Comparison of ENCODE assay signal across 8 cellular contexts in genomic region chr16:75647492-75648264, GRCh38. TPM values are rescaled to one million over a fixed set of nuclear protein-coding genes. Genes with fewer than 3 reads are reported as not detected.
DNase-seq lines count a peak whose midpoint lies in the region; ATAC-seq and TF ChIP-seq lines count a peak whose summit lies in the region.

TSS of gene KARS1 (minus strand) at chr16:75647665. CDS start at chr16:75647639, 26 bp downstream.
TSS of gene TERF2IP (plus strand) at chr16:75647773. CDS start at chr16:75647883, 110 bp downstream.

- H3K9me2 ChIP-seq in DOHH2 (replicated peaks; ENCODE audit: control insufficient read depth, low read length) (no peaks in the 10 kb centered on the region), GM23338 (ENCODE audit: insufficient read depth) (no peaks in the 10 kb centered on the region)

- peaks cover 27% of the 10 kb centered on the region for H3K36me3 Mint-ChIP-seq in GM23338 (ENCODE audit: low read depth)
- H3K36me3 Mint-ChIP-seq in activated T-helper 2 cell treated with anti-CD3 and anti-CD28 coated beads, Interferon-gamma antibody, Interleukin-2, Interleukin-4, amounts not matched to agents 10 μg/mL and 5 μg/mL and 100 μg/mL, durations not matched to agents 14 hours and 24 hours and 36 hours (ENCODE audit: low read depth), result peaks cover 65% of the 10 kb centered on the region
- peaks cover 7% of the 10 kb centered on the region for H3K36me3 Mint-ChIP-seq in natural killer cell

- H3K9me3 ChIP-seq in DOHH2 (ENCODE audit: control insufficient read depth, insufficient read depth, low read length), result no peaks in the 10 kb centered on the region

- peaks cover 27% of the 10 kb centered on the region for H3K4me1 Mint-ChIP-seq in GM23338
- peaks cover 48% of the 10 kb centered on the region for H3K4me1 Mint-ChIP-seq in activated T-helper 2 cell treated with anti-CD3 and anti-CD28 coated beads, Interferon-gamma antibody, Interleukin-2, Interleukin-4, amounts not matched to agents 10 μg/mL and 5 μg/mL and 100 μg/mL, durations not matched to agents 14 hours and 24 hours and 36 hours (ENCODE audit: low read depth)
- H3K4me1 Mint-ChIP-seq in natural killer cell, result peaks cover 58 to 60% of the 10 kb centered on the region in 2 donors

- H2AFZ ChIP-seq in GM23338, result peak within 1 kb of the TSS; percentile 84

- H3K79me2 ChIP-seq in DOHH2 (ENCODE audit: control insufficient read depth, low read length) (peaks cover 98% of the 10 kb centered on the region), GM23338 (replicated peaks; ENCODE audit: insufficient read depth) (peaks cover 87% of the 10 kb centered on the region)

- H3K4me3 ChIP-seq in DOHH2 (ENCODE audit: low read length), result peak within 1 kb of the TSS; percentile 88
- H3K4me3 ChIP-seq in GM23338, result peak within 1 kb of the TSS; percentile 88
- H3K4me3 ChIP-seq in fibroblast of mammary gland (ENCODE audit: control insufficient read depth, low read depth, low read length), result peak within 1 kb of the TSS; percentile 78

- H3K4me2 ChIP-seq in DOHH2 (ENCODE audit: low read length), result peak within 1 kb of the TSS; percentile 75
- H3K4me2 ChIP-seq in GM23338, result peak within 1 kb of the TSS; percentile 94

- H3F3A ChIP-seq in DOHH2 (ENCODE audit: control insufficient read depth, insufficient read depth), result peaks cover 8% of the 10 kb centered on the region; the same call in 1 of the 2 replicates
- H3F3A ChIP-seq in GM23338 (replicated peaks; ENCODE audit: low read depth), result peaks cover 6% of the 10 kb centered on the region; the same call in 1 of the 2 replicates

- POLR2A ChIA-PET in RWPE1 (lab: Yijun Ruan, JAX; ENCODE audit: low non-redundant PET), result interaction anchor here (0.6 to 1.4 kb wide), 3 partner anchors 25 to 134 kb away, joined by 3 to 5 read pairs (median 3); partner anchors contain the start of gene ADAT1

- H3K4me3 Mint-ChIP-seq in GM23338 (peak within 1 kb of the TSS; percentile 87), natural killer cell (peak within 1 kb of the TSS; percentile 100)
- H3K4me3 Mint-ChIP-seq in activated T-helper 2 cell treated with anti-CD3 and anti-CD28 coated beads, Interferon-gamma antibody, Interleukin-2, Interleukin-4, amounts not matched to agents 10 μg/mL and 5 μg/mL and 100 μg/mL, durations not matched to agents 14 hours and 24 hours and 36 hours (ENCODE audit: low read depth), result peak within 1 kb of the TSS; percentile 96

- intact Hi-C loops in activated T-helper 2 cell treated with anti-CD3 and anti-CD28 coated beads, Interferon-gamma antibody, Interleukin-2, Interleukin-4, amounts not matched to agents 10 μg/mL and 5 μg/mL and 100 μg/mL, durations not matched to agents 14 hours and 24 hours and 36 hours (cut with micrococcal nuclease), result loop anchor here (1.0 to 5.0 kb wide), 10 partner anchors 24 to 1545 kb away; partner anchors contain the start of genes ADAT1, CFDP1, GABARAPL2 and MON1B
- intact Hi-C loops in natural killer cell (cut with micrococcal nuclease), result loop anchor here (1.0 to 2.0 kb wide), 5 partner anchors 24 to 214 kb away; partner anchors contain the start of genes ADAT1, CFDP1, TMEM170A and TMEM231

- H3K27me3 ChIP-seq in DOHH2 (ENCODE audit: control insufficient read depth, low read length) (no peaks in the 10 kb centered on the region), GM23338 (ENCODE audit: insufficient read depth) (no peaks in the 10 kb centered on the region)

- H3K36me3 ChIP-seq in DOHH2 (ENCODE audit: control insufficient read depth, low read length) (peaks cover 73% of the 10 kb centered on the region), GM23338 (ENCODE audit: insufficient read depth) (peaks cover 25% of the 10 kb centered on the region)

- H3K27ac ChIP-seq in DOHH2 (ENCODE audit: low read depth, low read length), result peak within 1 kb of the TSS; percentile 82
- H3K27ac ChIP-seq in GM23338 (ENCODE audit: low read depth), result peak within 1 kb of the TSS; percentile 95
- H3K27ac ChIP-seq in RWPE1, result peak within 1 kb of the TSS; percentile 96

- H3K27me3 Mint-ChIP-seq in GM23338 (ENCODE audit: insufficient read depth, low read depth, poor library complexity) (peaks cover 5% of the 10 kb centered on the region), natural killer cell (ENCODE audit: low read depth in 2 of 2) (no peaks in the 10 kb centered on the region)
- no peaks in the 10 kb centered on the region for H3K27me3 Mint-ChIP-seq in activated T-helper 2 cell treated with anti-CD3 and anti-CD28 coated beads, Interferon-gamma antibody, Interleukin-2, Interleukin-4, amounts not matched to agents 10 μg/mL and 5 μg/mL and 100 μg/mL, durations not matched to agents 14 hours and 24 hours and 36 hours (ENCODE audit: low read depth)

- H3K9me3 Mint-ChIP-seq in GM23338 (no peaks in the 10 kb centered on the region), natural killer cell (no peaks in the 10 kb centered on the region)
- no peaks in the 10 kb centered on the region for H3K9me3 Mint-ChIP-seq in activated T-helper 2 cell treated with anti-CD3 and anti-CD28 coated beads, Interferon-gamma antibody, Interleukin-2, Interleukin-4, amounts not matched to agents 10 μg/mL and 5 μg/mL and 100 μg/mL, durations not matched to agents 14 hours and 24 hours and 36 hours

- H3K27ac Mint-ChIP-seq in GM23338, result peak within 1 kb of the TSS; percentile 97
- H3K27ac Mint-ChIP-seq in activated T-helper 2 cell treated with anti-CD3 and anti-CD28 coated beads, Interferon-gamma antibody, Interleukin-2, Interleukin-4, amounts not matched to agents 10 μg/mL and 5 μg/mL and 100 μg/mL, durations not matched to agents 14 hours and 24 hours and 36 hours, result peak within 1 kb of the TSS; percentile 96
- H3K27ac Mint-ChIP-seq in natural killer cell, result peak within 1 kb of the TSS; percentile 99

- H4K20me1 ChIP-seq in DOHH2 (ENCODE audit: control insufficient read depth, insufficient read depth, low read depth, low read length), result peaks cover 31% of the 10 kb centered on the region
- peaks cover 35% of the 10 kb centered on the region for H4K20me1 ChIP-seq in GM23338 (replicated peaks; ENCODE audit: insufficient read depth)

- peak; percentile 94 for DNase-seq in GM23338 (ENCODE audit: low spot score)
- peak; percentile 90 for DNase-seq in LHCN-M2 (ENCODE audit: low read depth)
- peak; percentile 95 for DNase-seq in RWPE1 (ENCODE audit: low spot score)
- DNase-seq in activated T-helper 2 cell treated with anti-CD3 and anti-CD28 coated beads, Interferon-gamma antibody, Interleukin-2, Interleukin-4, amounts not matched to agents 10 μg/mL and 5 μg/mL and 100 μg/mL, durations not matched to agents 14 hours and 24 hours and 36 hours (ENCODE audit: low spot score), result peak; percentile 94
- DNase-seq in fibroblast of mammary gland (ENCODE audit: low read depth), result peak; percentile 89
- peak; percentile 95 for DNase-seq in natural killer cell
- DNase-seq in stimulated activated naive CD4-positive, alpha-beta T cell treated with Interleukin-2 at 50 U/mL for 16 hours (lab: John Stamatoyannopoulos, UW), result peak; percentile 94

- peak; percentile 91 for ATAC-seq in GM23338
- peak; percentile 84 to 95 (median 89) for ATAC-seq in natural killer cell

- CTCF ChIA-PET in RWPE1 (lab: Yijun Ruan, JAX), result interaction anchor here (0.6 kb wide), 1 partner anchor 116 kb away, joined by 4 read pairs; no protein-coding TSS in a partner anchor

- H3K4me1 ChIP-seq in DOHH2 (ENCODE audit: control insufficient read depth, low read length), result peaks cover 51% of the 10 kb centered on the region
- H3K4me1 ChIP-seq in GM23338 (ENCODE audit: insufficient read depth), result peaks cover 20% of the 10 kb centered on the region

- TF ChIP-seq CTCF in DOHH2 (IDR thresholded peaks at IDR 0.05; ENCODE audit: low read depth, low read length, poor library complexity, severe bottlenecking), result no peak
- no peak for TF ChIP-seq CTCF in GM23338 (conservative IDR thresholded peaks at IDR 0.05; ENCODE audit: low read depth in 2 of 2)
- TF ChIP-seq CTCF in RWPE1 (conservative IDR thresholded peaks at IDR 0.05; ENCODE audit: low read depth), result no peak
- no peak for TF ChIP-seq CTCF in fibroblast of mammary gland (conservative IDR thresholded peaks at IDR 0.05; ENCODE audit: control insufficient read depth, insufficient read depth, low read depth, low read length)
- no peak for TF ChIP-seq CTCF in natural killer cell (IDR thresholded peaks at IDR 0.05)

TF ChIP-seq in GM23338, 12 proteins besides CTCF, POLR2A, EP300 and RAD21 (continues in another document):
- TF ChIP-seq EZH2 (IDR thresholded peaks at IDR 0.05; ENCODE audit: low read depth, unreplicated experiment) (no peak), JUNB (IDR thresholded peaks at IDR 0.05; ENCODE audit: unreplicated experiment) (no peak), EZH2phosphoT487 (IDR thresholded peaks at IDR 0.05; ENCODE audit: unreplicated experiment) (no peak), ETS1 (IDR thresholded peaks at IDR 0.05) (peak; percentile 72), NANOG (IDR thresholded peaks at IDR 0.05; ENCODE audit: borderline replicate concordance) (no peak), ZNF331 (CRISPR knock-in tag; IDR thresholded peaks at IDR 0.05; ENCODE audit: low read depth) (no peak)

RNA-seq across cellular contexts. Expression of gene KARS1, which starts in this region (rescaled TPM):
- 216 and 220 TPM in 2 replicates for total RNA-seq in GM23338 (2014; rRNA removed; shearing (Covaris generic))
- polyA plus RNA-seq in GM23338 (2016; fragmentation: Nextera tagmentation; extraction: Ambion mirVana), result 229 and 243 TPM in 2 replicates
- total RNA-seq in LHCN-M2 (2014; rRNA removed) (198 and 202 TPM in 2 replicates), natural killer cell (100 to 1,000 TPM; 102 to 123 (median 114) TPM)
- polyA plus RNA-seq in LHCN-M2 (2012), result 123 TPM
- total RNA-seq in activated T-helper 2 cell treated with anti-CD3 and anti-CD28 coated beads, Interferon-gamma antibody, Interleukin-2, Interleukin-4, amounts not matched to agents 10 μg/mL and 5 μg/mL and 100 μg/mL, durations not matched to agents 14 hours and 24 hours and 36 hours, result 256 and 269 TPM in 2 replicates

RNA-seq across cellular contexts. Expression of gene TERF2IP, which starts in this region (rescaled TPM):
- 12.0 and 14.9 TPM in 2 replicates for total RNA-seq in GM23338 (2014; rRNA removed; shearing (Covaris generic))
- 18.0 and 19.5 TPM in 2 replicates for polyA plus RNA-seq in GM23338 (2016; fragmentation: Nextera tagmentation; extraction: Ambion mirVana)
- total RNA-seq in LHCN-M2 (2014; rRNA removed) (53.2 and 60.0 TPM in 2 replicates), natural killer cell (100 to 1,000 TPM; 104 to 125 (median 116) TPM)
- 43.9 TPM for polyA plus RNA-seq in LHCN-M2 (2012)
- total RNA-seq in activated T-helper 2 cell treated with anti-CD3 and anti-CD28 coated beads, Interferon-gamma antibody, Interleukin-2, Interleukin-4, amounts not matched to agents 10 μg/mL and 5 μg/mL and 100 μg/mL, durations not matched to agents 14 hours and 24 hours and 36 hours, result 73.6 and 77.6 TPM in 2 replicates

Comparison
In these comparisons a context has a peak if more than half of its experiments do, and no peak if none do; other contexts are left out.
1. Peak in every context shown above with its lines: DNase-seq, ATAC-seq, H3K4me3 ChIP-seq and H3K27ac ChIP-seq.